23 cellular contexts compared by ENCODE assay signal in genomic region chr20:16486532-16486931, GRCh38.
"Had no signal": no experiment of that assay in that cellular context is flagged by ENCODE, and none has a peak within 500 bp of the region (broad histone marks: within the 10 kb centered on the region; RNA-seq: fewer than 3 reads in every experiment).

No MANE protein-coding gene starts in this region.

- H3K4me3 ChIP-seq: breast epithelium, MG63, SK-N-MC had no signal

- H3K36me3 Mint-ChIP-seq: activated naive CD4-positive, alpha-beta T cell treated with anti-CD3 and anti-CD28 coated beads, Interleukin-2, amount 10 ng/mL, durations not matched to agents 7 days and 5 days; activated naive CD8-positive, alpha-beta T cell treated with anti-CD3 and anti-CD28 coated beads for 36 hours had no signal

- H3K9me3 ChIP-seq: breast epithelium, MG63 had no signal

- H3K4me1 ChIP-seq: breast epithelium had no signal

- H3K27me3 Mint-ChIP-seq: activated CD4-positive, alpha-beta T cell treated with anti-CD3 and anti-CD28 coated beads for 36 hours; activated CD8-positive, alpha-beta T cell treated with anti-CD3 and anti-CD28 coated beads for 36 hours; activated naive CD4-positive, alpha-beta T cell treated with anti-CD3 and anti-CD28 coated beads, Interleukin-2, amount 10 ng/mL, durations not matched to agents 7 days and 5 days; activated naive CD8-positive, alpha-beta T cell treated with anti-CD3 and anti-CD28 coated beads for 36 hours had no signal

- H3K27me3 ChIP-seq: breast epithelium, MG63 had no signal

- DNase-seq: activated CD4-positive, alpha-beta T cell treated with anti-CD3 and anti-CD28 coated beads for 36 hours; activated CD8-positive, alpha-beta memory T cell treated with anti-CD3 and anti-CD28 coated beads, Interleukin-2, amount 50 U/mL, for 4 hours; activated CD8-positive, alpha-beta T cell treated with anti-CD3 and anti-CD28 coated beads for 36 hours; activated gamma-delta T cell treated with Interleukin-2 at 50 U/mL for 16 hours; activated naive CD4-positive, alpha-beta T cell treated with anti-CD3 and anti-CD28 coated beads, Interleukin-2, amount 10 ng/mL, durations not matched to agents 7 days and 5 days; activated naive CD8-positive, alpha-beta T cell treated with anti-CD3 and anti-CD28 coated beads for 36 hours; activated T-cell treated with anti-CD3 and anti-CD28 coated beads, Interleukin-2, amount 50 U/mL, for 72 hours; anterior cingulate cortex; caudate nucleus; MG63; MV-4-11; NCI-H1092 treated with DMSO at 0.1 percent for 48 hours; NCI-H1417 treated with DMSO at 0.1 percent for 48 hours; NCI-H1694; NCI-H2029; NCI-H226; NCI-H510A; NCI-H526 treated with DMSO at 0.1 percent for 48 hours; T-helper 1 cell had no signal

- H3K36me3 ChIP-seq: breast epithelium, MG63 had no signal

- H3K4me1 Mint-ChIP-seq: activated CD4-positive, alpha-beta T cell treated with anti-CD3 and anti-CD28 coated beads for 36 hours; activated naive CD4-positive, alpha-beta T cell treated with anti-CD3 and anti-CD28 coated beads, Interleukin-2, amount 10 ng/mL, durations not matched to agents 7 days and 5 days; activated naive CD8-positive, alpha-beta T cell treated with anti-CD3 and anti-CD28 coated beads for 36 hours had no signal

- H3K9me3 Mint-ChIP-seq: activated CD8-positive, alpha-beta T cell treated with anti-CD3 and anti-CD28 coated beads for 36 hours; activated naive CD4-positive, alpha-beta T cell treated with anti-CD3 and anti-CD28 coated beads, Interleukin-2, amount 10 ng/mL, durations not matched to agents 7 days and 5 days; activated naive CD8-positive, alpha-beta T cell treated with anti-CD3 and anti-CD28 coated beads for 36 hours; activated T-cell treated with anti-CD3 and anti-CD28 coated beads, Interleukin-2, amount 50 U/mL, for 72 hours; activated T-helper 2 cell treated with anti-CD3 and anti-CD28 coated beads, Interferon-gamma antibody, Interleukin-2, Interleukin-4, amounts not matched to agents 10 μg/mL and 5 μg/mL and 100 μg/mL, durations not matched to agents 14 hours and 24 hours and 36 hours had no signal

- H3K4me3 Mint-ChIP-seq: activated CD4-positive, alpha-beta T cell treated with anti-CD3 and anti-CD28 coated beads for 36 hours; activated CD8-positive, alpha-beta T cell treated with anti-CD3 and anti-CD28 coated beads for 36 hours; activated naive CD4-positive, alpha-beta T cell treated with anti-CD3 and anti-CD28 coated beads, Interleukin-2, amount 10 ng/mL, durations not matched to agents 7 days and 5 days; activated naive CD8-positive, alpha-beta T cell treated with anti-CD3 and anti-CD28 coated beads for 36 hours; activated T-cell treated with anti-CD3 and anti-CD28 coated beads, Interleukin-2, amount 50 U/mL, for 72 hours had no signal

- H3K27ac Mint-ChIP-seq: activated CD4-positive, alpha-beta T cell treated with anti-CD3 and anti-CD28 coated beads for 36 hours; activated CD8-positive, alpha-beta T cell treated with anti-CD3 and anti-CD28 coated beads for 36 hours; activated naive CD4-positive, alpha-beta T cell treated with anti-CD3 and anti-CD28 coated beads, Interleukin-2, amount 10 ng/mL, durations not matched to agents 7 days and 5 days; activated naive CD8-positive, alpha-beta T cell treated with anti-CD3 and anti-CD28 coated beads for 36 hours; activated T-cell treated with anti-CD3 and anti-CD28 coated beads, Interleukin-2, amount 50 U/mL, for 72 hours; activated T-helper 2 cell treated with anti-CD3 and anti-CD28 coated beads, Interferon-gamma antibody, Interleukin-2, Interleukin-4, amounts not matched to agents 10 μg/mL and 5 μg/mL and 100 μg/mL, durations not matched to agents 14 hours and 24 hours and 36 hours had no signal

- H3K27ac ChIP-seq: breast epithelium, SK-N-MC, VCaP had no signal
